Comparison of ENCODE assay signal across 14 cellular contexts in the genomic region with DNA sequence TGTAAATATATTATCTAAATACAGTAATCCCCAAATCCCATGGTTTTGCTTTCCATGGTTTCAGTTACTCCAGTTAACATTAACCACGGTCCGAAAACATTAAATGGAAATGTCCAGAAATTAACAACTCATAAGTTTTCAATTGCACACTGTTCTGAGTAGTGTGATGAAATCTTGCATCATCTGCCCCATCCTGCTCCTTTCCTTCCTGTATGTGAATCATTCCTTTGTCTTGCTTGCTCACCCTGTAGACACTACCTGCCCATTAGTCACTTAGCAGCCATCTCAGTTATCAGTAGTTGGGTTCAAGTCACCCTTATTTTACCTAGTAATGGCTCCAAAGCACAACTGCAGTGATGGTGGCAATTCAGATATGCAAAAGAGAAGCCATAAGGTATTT.
DNase-seq lines count a peak whose midpoint lies in the region; ATAC-seq and TF ChIP-seq lines count a peak whose summit lies in the region.
"Had no signal": no experiment of that assay in that cellular context is flagged by ENCODE, and none has a peak within 500 bp of the region (broad histone marks: within the 10 kb centered on the region; RNA-seq: fewer than 3 reads in every experiment).

No MANE protein-coding gene starts in this region.

- no peaks in the 10 kb centered on the region for H3K36me3 ChIP-seq in PC-3 (ENCODE audit: low read depth, low read length)

- H3K4me3 ChIP-seq in PC-3 (ENCODE audit: low read length) (no peak overlapping the region), skeletal muscle cell (ENCODE audit: low read depth, low read length) (no peak overlapping the region)
- H3K4me3 ChIP-seq: testis had no signal

- POLR2A ChIA-PET in PC-3 (lab: Charles Lee; ENCODE audit: unreplicated experiment): no interaction called here
- POLR2A ChIA-PET in activated CD4-positive, alpha-beta T cell treated with anti-CD3 and anti-CD28 coated beads, Interleukin-2, amount 10 ng/mL, durations not matched to agents 7 days and 5 days (lab: Charles Lee): no interaction called here

- no peak for ATAC-seq in PC-3
- ATAC-seq: natural killer cell treated with Interleukin-12 subunit alpha and Interleukin-12 subunit beta and Interleukin-15 and Interleukin-18, amount 100 ng/mL, for 72 hours had no signal

- no peak overlapping the region for H3K27ac Mint-ChIP-seq in activated CD4-positive, alpha-beta T cell treated with anti-CD3 and anti-CD28 coated beads, Interleukin-2, amount 10 ng/mL, durations not matched to agents 7 days and 5 days
- H3K27ac Mint-ChIP-seq: natural killer cell treated with Interleukin-12 subunit alpha and Interleukin-12 subunit beta and Interleukin-15 and Interleukin-18, amount 100 ng/mL, for 72 hours had no signal

- no TSS peak for BruUV-seq in PC-3 (replicated peaks; lab: Mats Ljungman, UMichigan)

- no peak overlapping the region for H3K27ac ChIP-seq in PC-3 (ENCODE audit: low read length)
- peak overlapping the region; percentile 92 for H3K27ac ChIP-seq in epithelial cell of prostate
- H3K27ac ChIP-seq: 22Rv1, testis had no signal

- H3K4me1 Mint-ChIP-seq in activated CD4-positive, alpha-beta T cell treated with anti-CD3 and anti-CD28 coated beads, Interleukin-2, amount 10 ng/mL, durations not matched to agents 7 days and 5 days: no peaks in the 10 kb centered on the region

- no peaks in the 10 kb centered on the region for H3K9me2 ChIP-seq in PC-3 (replicated peaks; ENCODE audit: low read length)

- H4K20me1 ChIP-seq in PC-3 (ENCODE audit: low read length): no peaks in the 10 kb centered on the region

- H3K4me2 ChIP-seq in PC-3 (ENCODE audit: low read length): no peak overlapping the region

- H3K27me3 Mint-ChIP-seq in activated CD4-positive, alpha-beta T cell treated with anti-CD3 and anti-CD28 coated beads, Interleukin-2, amount 10 ng/mL, durations not matched to agents 7 days and 5 days: no peaks in the 10 kb centered on the region
- H3K27me3 Mint-ChIP-seq: natural killer cell treated with Interleukin-12 subunit alpha and Interleukin-12 subunit beta and Interleukin-15 and Interleukin-18, amount 100 ng/mL, for 72 hours had no signal

- H3K27me3 ChIP-seq in PC-3 (ENCODE audit: low read length): no peaks in the 10 kb centered on the region
- H3K27me3 ChIP-seq: testis had no signal

- intact Hi-C loops in PC-3 (cut with micrococcal nuclease): no loop called here

- no peaks in the 10 kb centered on the region for H3F3A ChIP-seq in PC-3 (ENCODE audit: low read length, unreplicated experiment)

- no peaks in the 10 kb centered on the region for H3K36me3 Mint-ChIP-seq in activated CD4-positive, alpha-beta T cell treated with anti-CD3 and anti-CD28 coated beads, Interleukin-2, amount 10 ng/mL, durations not matched to agents 7 days and 5 days (ENCODE audit: low read depth)
- H3K36me3 Mint-ChIP-seq: natural killer cell treated with Interleukin-12 subunit alpha and Interleukin-12 subunit beta and Interleukin-15 and Interleukin-18, amount 100 ng/mL, for 72 hours had no signal

- peaks cover 3% of the 10 kb centered on the region for H3K9me3 Mint-ChIP-seq in activated CD4-positive, alpha-beta T cell treated with anti-CD3 and anti-CD28 coated beads, Interleukin-2, amount 10 ng/mL, durations not matched to agents 7 days and 5 days

- H3K79me2 ChIP-seq in PC-3 (ENCODE audit: low read length): no peaks in the 10 kb centered on the region

- CTCF ChIA-PET in PC-3 (lab: Charles Lee): no interaction called here
- CTCF ChIA-PET in activated CD4-positive, alpha-beta T cell treated with anti-CD3 and anti-CD28 coated beads, Interleukin-2, amount 10 ng/mL, durations not matched to agents 7 days and 5 days (lab: Charles Lee): no interaction called here

- H3K4me3 Mint-ChIP-seq in activated CD4-positive, alpha-beta T cell treated with anti-CD3 and anti-CD28 coated beads, Interleukin-2, amount 10 ng/mL, durations not matched to agents 7 days and 5 days: no peak overlapping the region
- H3K4me3 Mint-ChIP-seq: natural killer cell treated with Interleukin-12 subunit alpha and Interleukin-12 subunit beta and Interleukin-15 and Interleukin-18, amount 100 ng/mL, for 72 hours had no signal

- H2AFZ ChIP-seq in PC-3 (ENCODE audit: low read length): no peak overlapping the region

- H3K9me3 ChIP-seq in PC-3 (ENCODE audit: low read length): no peaks in the 10 kb centered on the region
- H3K9me3 ChIP-seq: testis had no signal

- H3K4me1 ChIP-seq in PC-3 (ENCODE audit: insufficient read depth, low read length): no peaks in the 10 kb centered on the region
- H3K4me1 ChIP-seq: testis had no signal

- TF ChIP-seq CTCF in PC-3 (conservative IDR thresholded peaks at IDR 0.05; ENCODE audit: low read depth, low read length): no peak

- no peak overlapping the region for H3K9ac ChIP-seq in PC-3 (ENCODE audit: low read length)

- DNase-seq in DMS53 (lab: John Stamatoyannopoulos, UW): peak; percentile 10
- no peak for DNase-seq in DMS53 treated with DMSO at 0.1 percent for 48 hours (lab: John Stamatoyannopoulos, UW; ENCODE audit: unreplicated experiment)
- DNase-seq in PC-3: peak; percentile 32
- peak; percentile 84 for DNase-seq in epithelial cell of prostate (ENCODE audit: low read depth, low spot score)
- peak; percentile 82 for DNase-seq in skeletal muscle cell (ENCODE audit: low read depth)
- DNase-seq in central memory CD4-positive, alpha-beta T cell: no peak
- no peak for DNase-seq in activated CD4-positive, alpha-beta T cell treated with anti-CD3 and anti-CD28 coated beads, Interleukin-2, amount 10 ng/mL, durations not matched to agents 7 days and 5 days
- DNase-seq in activated CD4-positive, alpha-beta T cell treated with anti-CD3 and anti-CD28 coated beads for 48 hours: no peak
- DNase-seq: activated CD4-positive, alpha-beta T cell treated with anti-CD3 and anti-CD28 coated beads, Interleukin-2, amount 50 U/mL, for 1 hour; activated effector memory CD4-positive, alpha-beta T cell treated with anti-CD3 and anti-CD28 coated beads, Interleukin-2, amount 50 U/mL, for 16 hours; NCI-H526 treated with DMSO at 0.1 percent for 48 hours; testis had no signal

Comparison
In these comparisons a context has a peak if more than half of its experiments do, and no peak if none do; other contexts are left out.
1. DNase-seq: peak in DMS53 (single experiment), PC-3 (single experiment), epithelial cell of prostate (single experiment) and skeletal muscle cell (single experiment); none in DMS53 treated with DMSO at 0.1 percent for 48 hours (single experiment), central memory CD4-positive, alpha-beta T cell (single experiment), activated CD4-positive, alpha-beta T cell treated with anti-CD3 and anti-CD28 coated beads, Interleukin-2, amount 10 ng/mL, durations not matched to agents 7 days and 5 days (single experiment) and activated CD4-positive, alpha-beta T cell treated with anti-CD3 and anti-CD28 coated beads for 48 hours (single experiment).